ENCODE assay signal across 9 cellular contexts in genomic region chr21:14762734-14763694, GRCh38.
A peak's percentile ranks its signal among the peaks of the same experiment; 100 is the strongest.
DNase-seq lines count a peak whose midpoint lies in the region; ATAC-seq, FAIRE-seq and TF ChIP-seq lines count a peak whose summit lies in the region.
"Had no signal": no experiment of that assay in that cellular context is flagged by ENCODE, and none has a peak within 500 bp of the region (broad histone marks: within the 10 kb centered on the region; RNA-seq: fewer than 3 reads in every experiment).

No MANE protein-coding gene starts in this region.

- no peaks in the 10 kb centered on the region for H3K36me3 ChIP-seq in CD8-positive, alpha-beta memory T cell (ENCODE audit: insufficient read depth, low read length)
- H3K36me3 ChIP-seq in GM12878 (ENCODE audit: control insufficient read depth in 2 of 2, insufficient read depth in 2 of 2, low read length in 1 of 2) (no peaks in the 10 kb centered on the region), sigmoid colon (no peaks in the 10 kb centered on the region), thyroid gland (no peaks in the 10 kb centered on the region)

- TF ChIP-seq EP300 in GM12878 (IDR thresholded peaks at IDR 0.05; ENCODE audit: borderline replicate concordance in 1 of 2, control insufficient read depth in 1 of 2, low read depth in 2 of 2, low read length in 2 of 2) (peak; percentile 89 to 98), sigmoid colon (IDR thresholded peaks at IDR 0.05) (no peak)

- peak overlapping the region; percentile 74 for H3K9ac ChIP-seq in GM12878 (ENCODE audit: control insufficient read depth, insufficient read depth, low read length)

- RAD21 ChIA-PET in GM12878 (lab: Charles Lee; ENCODE audit: unreplicated experiment) = interaction anchor here (0.8 to 3.2 kb wide), 21 partner anchors 9 to 384 kb away, joined by 3 to 27 read pairs (median 5); no protein-coding TSS in a partner anchor

- H3K4me2 ChIP-seq in GM12878 (ENCODE audit: control insufficient read depth, insufficient read depth) = peak overlapping the region; percentile 79

- in situ Hi-C loops in GM12878 (cut with MboI) = no loop called here
- in situ Hi-C loops in ACHN (cut with HindIII; ENCODE audit: low pct_ligation_motif_present, low pct_unique_long_range_greater_than_20kb, low sequenced_read_pairs) = no loop called here

- peak; percentile 38 for FAIRE-seq in GM12878 (lab: Jason Lieb, UNC)

- no peak for DNase-seq in CD8-positive, alpha-beta memory T cell
- peak; percentile 82 for DNase-seq in GM12878 (ENCODE audit: low read depth, low spot score)
- DNase-seq in sigmoid colon = no peak
- DNase-seq in ACHN = no peak
- no peak for DNase-seq in thyroid gland
- DNase-seq in foreskin fibroblast = no peak

- TF ChIP-seq CTCF in GM12878 (IDR thresholded peaks at IDR 0.05 in 2 of 3, conservative IDR thresholded peaks at IDR 0.05 in 1 of 3; ENCODE audit: control insufficient read depth in 2 of 3, extremely low read depth in 1 of 3, insufficient read depth in 1 of 3, low read depth in 3 of 3, low read length in 3 of 3) = no peak
- TF ChIP-seq CTCF in sigmoid colon (IDR thresholded peaks at IDR 0.05) = no peak
- no peak for TF ChIP-seq CTCF in thyroid gland (IDR thresholded peaks at IDR 0.05)
- TF ChIP-seq CTCF in foreskin fibroblast (IDR thresholded peaks at IDR 0.05; ENCODE audit: low read depth, low read length) = no peak

- no peaks in the 10 kb centered on the region for H3K27me3 ChIP-seq in CD8-positive, alpha-beta memory T cell (ENCODE audit: insufficient read depth, low read length, poor library complexity, severe bottlenecking)
- H3K27me3 ChIP-seq in GM12878 (replicated peaks in 1 of 2; ENCODE audit: control insufficient read depth in 2 of 2, insufficient read depth in 2 of 2, low read length in 1 of 2) = no peaks in the 10 kb centered on the region
- H3K27me3 ChIP-seq in sigmoid colon = no peaks in the 10 kb centered on the region
- H3K27me3 ChIP-seq in thyroid gland = no peaks in the 10 kb centered on the region

- H3K4me1 ChIP-seq in CD8-positive, alpha-beta memory T cell (ENCODE audit: insufficient read depth, low read length) = peaks cover 4% of the 10 kb centered on the region
- H3K4me1 ChIP-seq in GM12878 (ENCODE audit: control insufficient read depth, insufficient read depth, low read length) (peaks cover 10% of the 10 kb centered on the region), sigmoid colon (no peaks in the 10 kb centered on the region), thyroid gland (no peaks in the 10 kb centered on the region)

- CTCF ChIA-PET in CD8-positive, alpha-beta memory T cell (lab: Charles Lee) = no interaction called here
- CTCF ChIA-PET in GM12878 (lab: Yijun Ruan, JAX) = interaction anchor here (1.2 to 2.4 kb wide), 9 partner anchors 8 to 309 kb away, joined by 3 to 16 read pairs (median 5); no protein-coding TSS in a partner anchor

- H3K4me1 Mint-ChIP-seq in CD8-positive, alpha-beta memory T cell = no peaks in the 10 kb centered on the region

- WGBS in GM12878 (ENCODE audit: insufficient coverage, insufficient replicate concordance, low lambda C conversion rate, missing lambda C conversion rate) = 0% methylated on average over 4 of the region's 4 CpGs
- WGBS in sigmoid colon, 2 donors = 15 to 19% methylated on average over 4 of the region's 4 CpGs
- WGBS in thyroid gland, 2 donors = 37 to 44% methylated on average over 4 of the region's 4 CpGs

- H3K36me3 Mint-ChIP-seq in CD8-positive, alpha-beta memory T cell = peaks cover 0 to 3% (median 0%) of the 10 kb centered on the region in 3 donors

- SMC1A ChIA-PET in GM12878 (lab: Charles Lee; ENCODE audit: uncharacterized antibody, unreplicated experiment) = interaction anchor here (0.8 to 3.2 kb wide), 21 partner anchors 8 to 313 kb away, joined by 3 to 38 read pairs (median 4); no protein-coding TSS in a partner anchor

- peaks cover 0 to 2% of the 10 kb centered on the region in 2 donors for H3K27me3 Mint-ChIP-seq in CD8-positive, alpha-beta memory T cell
- H3K27me3 Mint-ChIP-seq: activated naive CD8-positive, alpha-beta T cell had no signal

- H3K79me2 ChIP-seq in GM12878 (ENCODE audit: control insufficient read depth, insufficient read depth, low read length) = peaks cover 2% of the 10 kb centered on the region

- H3K9me3 ChIP-seq in CD8-positive, alpha-beta memory T cell (ENCODE audit: low read length) = no peaks in the 10 kb centered on the region
- no peaks in the 10 kb centered on the region; the same call in none of the 3 replicates for H3K9me3 ChIP-seq in GM12878 (replicated peaks; ENCODE audit: control insufficient read depth, insufficient read depth, low read length)
- H3K9me3 ChIP-seq in sigmoid colon = no peaks in the 10 kb centered on the region
- H3K9me3 ChIP-seq in thyroid gland = no peaks in the 10 kb centered on the region

- peak overlapping the region; percentile 72 for H2AFZ ChIP-seq in GM12878 (ENCODE audit: control insufficient read depth, low read depth, low read length)

- TSS peak; percentile 89 for BruUV-seq in GM12878 (replicated peaks; lab: Mats Ljungman, UMichigan)

- ATAC-seq in GM19455 (IDR thresholded peaks at IDR 0.05; ENCODE audit: unreplicated experiment) = peak; percentile 98
- peak; percentile 98 for ATAC-seq in HG03460 (IDR thresholded peaks at IDR 0.05; ENCODE audit: unreplicated experiment)
- ATAC-seq in GM12878 = peak; percentile 97

- intact Hi-C loops in GM12878 (cut with micrococcal nuclease; ENCODE audit: unreplicated experiment) (loop anchor here (2.0 to 5.0 kb wide), 5 partner anchors 76 to 311 kb away; no protein-coding TSS in a partner anchor), sigmoid colon (cut with DNase I) (no loop called here), thyroid gland (cut with DNase I) (no loop called here)

- no peaks in the 10 kb centered on the region for H4K20me1 ChIP-seq in GM12878 (ENCODE audit: control insufficient read depth, insufficient read depth)

- POLR2A ChIA-PET in CD8-positive, alpha-beta memory T cell (lab: Charles Lee) = no interaction called here
- POLR2A ChIA-PET in GM12878 (lab: Charles Lee) = interaction anchor here (0.6 to 1.9 kb wide), 4 partner anchors 75 to 697 kb away, joined by 3 to 9 read pairs (median 4); no protein-coding TSS in a partner anchor

- H3K4me3 ChIP-seq in CD8-positive, alpha-beta memory T cell (ENCODE audit: low read length) = no peak overlapping the region
- H3K4me3 ChIP-seq in GM12878 (peak overlapping the region; percentile 59), sigmoid colon (peak overlapping the region in 2 of 4 donors; percentile 8 to 9), thyroid gland (replicated peaks in 1 of 3) (no peak overlapping the region), foreskin fibroblast (ENCODE audit: low read depth in 1 of 2, low read length in 2 of 2) (no peak overlapping the region)

- H3K27ac ChIP-seq in CD8-positive, alpha-beta memory T cell (ENCODE audit: low read depth, low read length) = peak overlapping the region; percentile 62
- peak overlapping the region; percentile 87 for H3K27ac ChIP-seq in GM12878 (ENCODE audit: control insufficient read depth, insufficient read depth)
- H3K27ac ChIP-seq in sigmoid colon = peak overlapping the region; percentile 14 to 44 (median 24)
- H3K27ac ChIP-seq in thyroid gland = no peak overlapping the region

- TF ChIP-seq POLR2A in GM12878 (IDR thresholded peaks at IDR 0.05; ENCODE audit: low read depth, low read length) (no peak), sigmoid colon (IDR thresholded peaks at IDR 0.05) (no peak), thyroid gland (IDR thresholded peaks at IDR 0.05) (no peak)

- no peak overlapping the region for H3K4me3 Mint-ChIP-seq in CD8-positive, alpha-beta memory T cell
- H3K4me3 Mint-ChIP-seq: activated naive CD8-positive, alpha-beta T cell had no signal

- 0 out of 2 replicates have a peak, but pooled peaks have one; percentile 24 for TF ChIP-seq RAD21 in GM12878 (IDR thresholded peaks at IDR 0.05; ENCODE audit: insufficient read depth, low read depth, low read length)

- no peaks in the 10 kb centered on the region for H3K9me3 Mint-ChIP-seq in CD8-positive, alpha-beta memory T cell

- H3K27ac Mint-ChIP-seq in CD8-positive, alpha-beta memory T cell = no peak overlapping the region
- H3K27ac Mint-ChIP-seq: activated naive CD8-positive, alpha-beta T cell had no signal

TF ChIP-seq in GM12878, 131 proteins besides CTCF, POLR2A, EP300 and RAD21 (continues in another document):
- TF ChIP-seq ZNF217 (IDR thresholded peaks at IDR 0.05) = peak; percentile 78
- TF ChIP-seq YY1 (IDR thresholded peaks at IDR 0.05; ENCODE audit: low read depth, low read length) = peak; percentile 40; the same call in 1 of the 2 replicates
- no peak for TF ChIP-seq NR2C1 (IDR thresholded peaks at IDR 0.05)
- no peak for TF ChIP-seq E2F8 (IDR thresholded peaks at IDR 0.05; ENCODE audit: low read depth, partially characterized antibody)
- peak; percentile 98 for TF ChIP-seq DPF2 (IDR thresholded peaks at IDR 0.05)
- no peak for TF ChIP-seq SRF (IDR thresholded peaks at IDR 0.05; ENCODE audit: low read depth in 2 of 2, low read length in 2 of 2)

Comparison
In these comparisons a context has a peak if more than half of its experiments do, and no peak if none do; other contexts are left out.
1. H3K27ac ChIP-seq: peak in CD8-positive, alpha-beta memory T cell (single experiment), GM12878 (single experiment) and sigmoid colon (4 of 4); none in thyroid gland (0 of 3).
2. Peak in every context shown above with its lines, with median percentiles within 50 percentile points of each other: ATAC-seq.